In the genomic region with DNA sequence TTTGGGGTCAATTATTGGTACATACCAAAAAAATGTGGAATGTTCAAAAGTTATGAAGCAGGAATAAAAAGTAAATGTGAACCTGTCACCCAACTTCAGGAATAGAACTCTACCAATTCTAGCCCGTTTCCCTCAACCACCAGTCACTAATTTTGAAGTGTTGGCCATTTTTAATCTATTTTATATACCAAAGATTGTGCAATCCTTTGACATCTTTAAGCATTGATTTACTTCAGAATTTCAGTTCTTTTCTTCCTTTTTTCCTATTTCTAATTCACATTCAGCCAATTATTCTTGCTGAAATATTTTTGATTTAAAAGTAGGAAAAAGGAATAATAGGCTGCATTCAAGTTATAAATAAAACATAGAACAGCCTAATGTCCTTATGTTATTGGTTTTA, we compare ENCODE assay signal across 37 cellular contexts. TPM values are rescaled to one million over a fixed set of nuclear protein-coding genes. Genes with fewer than 3 reads are reported as not detected.
"Had no signal": no experiment of that assay in that cellular context is flagged by ENCODE, and none has a peak within 500 bp of the region (broad histone marks: within the 10 kb centered on the region; RNA-seq: fewer than 3 reads in every experiment).

No MANE protein-coding gene starts in this region.

- H3K36me3 ChIP-seq: adrenal gland, esophagus squamous epithelium had no signal

- H3K9me3 Mint-ChIP-seq: activated CD8-positive, alpha-beta T cell treated with anti-CD3 and anti-CD28 coated beads for 36 hours; activated T-cell treated with anti-CD3 and anti-CD28 coated beads, Interleukin-2, amount 50 U/mL, for 4 hours; activated T-helper 17 cell treated with anti-CD3 and anti-CD28 coated beads, Interleukin-2, amount 50 U/mL, for 72 hours; effector memory CD8-positive, alpha-beta T cell; T-helper 2 cell treated with Interferon-gamma antibody and Interleukin-4, amounts not matched to agents 5 μg/mL and 100 μg/mL, for 36 hours had no signal

- H3K4me1 ChIP-seq: adrenal gland, body of pancreas, esophagus squamous epithelium, gastroesophageal sphincter, heart right ventricle had no signal

- H3K27ac ChIP-seq: adrenal gland, body of pancreas, epithelial cell of prostate, esophagus squamous epithelium, gastroesophageal sphincter, heart right ventricle had no signal

- H3K4me3 ChIP-seq: adrenal gland, body of pancreas, esophagus squamous epithelium, gastroesophageal sphincter, heart right ventricle had no signal

- ATAC-seq: activated CD4-positive, alpha-beta T cell treated with anti-CD3 and anti-CD28 coated beads for 36 hours; activated CD8-positive, alpha-beta T cell treated with anti-CD3 and anti-CD28 coated beads for 36 hours; activated T-cell treated with anti-CD3 and anti-CD28 coated beads, Interleukin-2, amount 50 U/mL, for 4 hours; activated T-helper 17 cell treated with anti-CD3 and anti-CD28 coated beads, Interleukin-2, amount 50 U/mL, for 72 hours; body of pancreas; effector memory CD8-positive, alpha-beta T cell; gastroesophageal sphincter; heart right ventricle; T-helper 17 cell had no signal

- DNase-seq: activated CD4-positive, alpha-beta T cell treated with anti-CD3 and anti-CD28 coated beads for 36 hours; activated CD4-positive, alpha-beta T cell treated with anti-CD3 and anti-CD28 coated beads, Interleukin-2, amount 50 U/mL, for 1 hour; activated CD4-positive, alpha-beta T cell treated with anti-CD3 and anti-CD28 coated beads, Interleukin-2, amount 50 U/mL, for 48 hours; activated CD4-positive, CD25-positive, alpha-beta regulatory T cell; activated CD4-positive, CD25-positive, alpha-beta regulatory T cell treated with anti-CD3 and anti-CD28 coated beads, Interleukin-2, amount 50 U/mL, for 72 hours; activated CD8-positive, alpha-beta memory T cell treated with anti-CD3 and anti-CD28 coated beads for 24 hours; activated CD8-positive, alpha-beta T cell treated with anti-CD3 and anti-CD28 coated beads for 36 hours; activated effector memory CD4-positive, alpha-beta T cell treated with Interleukin-2 at 50 U/mL for 16 hours; activated gamma-delta T cell treated with Interleukin-2 at 50 U/mL for 16 hours; activated naive CD4-positive, alpha-beta T cell treated with anti-CD3 and anti-CD28 coated beads, Interleukin-2, amount 50 U/mL, for 16 hours; activated naive CD4-positive, alpha-beta T cell treated with Interleukin-2 at 50 U/mL for 16 hours; activated T-cell treated with anti-CD3 and anti-CD28 coated beads, Interleukin-2, amount 50 U/mL, for 4 hours; adrenal gland; amygdala; aorta; body of pancreas; caudate nucleus; cortex of kidney; dermis blood vessel endothelial cell; effector CD4-positive, alpha-beta T cell; effector memory CD8-positive, alpha-beta T cell; esophagus squamous epithelium; heart right ventricle; T-helper 1 cell; T-helper 17 cell; T1000 had no signal

- H3K4me3 Mint-ChIP-seq: activated CD4-positive, alpha-beta T cell treated with anti-CD3 and anti-CD28 coated beads for 36 hours; activated CD8-positive, alpha-beta T cell treated with anti-CD3 and anti-CD28 coated beads for 36 hours; activated naive CD8-positive, alpha-beta T cell; activated T-cell treated with anti-CD3 and anti-CD28 coated beads, Interleukin-2, amount 50 U/mL, for 4 hours; activated T-helper 17 cell treated with anti-CD3 and anti-CD28 coated beads, Interleukin-2, amount 50 U/mL, for 72 hours; effector memory CD8-positive, alpha-beta T cell; T-helper 17 cell; T-helper 2 cell treated with Interferon-gamma antibody and Interleukin-4, amounts not matched to agents 5 μg/mL and 100 μg/mL, for 36 hours had no signal

- H3K27me3 ChIP-seq: adrenal gland, body of pancreas, esophagus squamous epithelium, gastroesophageal sphincter, heart right ventricle had no signal

- H3K9me3 ChIP-seq: adrenal gland, body of pancreas, esophagus squamous epithelium, gastroesophageal sphincter, heart right ventricle had no signal

- H3K27ac Mint-ChIP-seq: activated CD4-positive, alpha-beta T cell treated with anti-CD3 and anti-CD28 coated beads for 36 hours; activated CD8-positive, alpha-beta T cell treated with anti-CD3 and anti-CD28 coated beads for 36 hours; activated naive CD8-positive, alpha-beta T cell; activated T-helper 17 cell treated with anti-CD3 and anti-CD28 coated beads, Interleukin-2, amount 50 U/mL, for 72 hours; effector memory CD8-positive, alpha-beta T cell; T-helper 17 cell; T-helper 2 cell treated with Interferon-gamma antibody and Interleukin-4, amounts not matched to agents 5 μg/mL and 100 μg/mL, for 36 hours had no signal

- H3K4me1 Mint-ChIP-seq: activated CD4-positive, alpha-beta T cell treated with anti-CD3 and anti-CD28 coated beads for 36 hours; activated T-helper 17 cell treated with anti-CD3 and anti-CD28 coated beads, Interleukin-2, amount 50 U/mL, for 72 hours; T-helper 17 cell had no signal

- H3K36me3 Mint-ChIP-seq: activated naive CD8-positive, alpha-beta T cell had no signal

RNA-seq across cellular contexts. Expression of a gene that starts 46.9 kb away (rescaled TPM):
- total RNA-seq: activated CD4-positive, alpha-beta T cell treated with anti-CD3 and anti-CD28 coated beads for 36 hours; activated CD8-positive, alpha-beta T cell treated with anti-CD3 and anti-CD28 coated beads for 36 hours; activated T-cell treated with anti-CD3 and anti-CD28 coated beads, Interleukin-2, amount 50 U/mL, for 4 hours; activated T-helper 17 cell treated with anti-CD3 and anti-CD28 coated beads, Interleukin-2, amount 50 U/mL, for 72 hours; adrenal gland; aorta; body of pancreas; chondrocyte; dermis blood vessel endothelial cell; endothelial cell of umbilical vein; esophagus squamous epithelium; fibroblast of lung; fibroblast of villous mesenchyme; glomerular endothelial cell; heart right ventricle; T-helper 17 cell had no signal
- polyA plus RNA-seq: adrenal gland, aorta, endothelial cell of umbilical vein, esophagus, fibroblast of lung, heart right ventricle had no signal
